10 cellular contexts compared by ENCODE assay signal in genomic region chr10:13769926-13770325, GRCh38.
A peak's percentile ranks its signal among the peaks of the same experiment; 100 is the strongest.
DNase-seq lines count a peak whose midpoint lies in the region; ATAC-seq lines count a peak whose summit lies in the region.
"Had no signal": no experiment of that assay in that cellular context is flagged by ENCODE, and none has a peak within 500 bp of the region (broad histone marks: within the 10 kb centered on the region; RNA-seq: fewer than 3 reads in every experiment).

No MANE protein-coding gene starts in this region.

- DNase-seq in AML-193 (lab: John Stamatoyannopoulos, UW) = peak; percentile 79 to 80
- DNase-seq in NCI-H146 (lab: John Stamatoyannopoulos, UW) = peak; percentile 27
- peak; percentile 28 for DNase-seq in dedifferentiated amniotic fluid mesenchymal stem cell (ENCODE audit: extremely low spot score)
- no peak for DNase-seq in ureter (ENCODE audit: low spot score)
- DNase-seq in ACHN = no peak
- DNase-seq in COR-L47 (lab: John Stamatoyannopoulos, UW) = no peak
- DNase-seq: effector memory CD8-positive, alpha-beta T cell; sigmoid colon had no signal

- in situ Hi-C loops in ACHN (cut with HindIII; ENCODE audit: low pct_ligation_motif_present, low pct_unique_long_range_greater_than_20kb, low sequenced_read_pairs) = no loop called here

- ATAC-seq in GM21529 (IDR thresholded peaks at IDR 0.05; ENCODE audit: unreplicated experiment) (peak; percentile 73), HG02840 (IDR thresholded peaks at IDR 0.05; ENCODE audit: low FRiP score, unreplicated experiment) (no peak)
- ATAC-seq: effector memory CD8-positive, alpha-beta T cell had no signal

Comparison
In these comparisons a context has a peak if more than half of its experiments do, and no peak if none do; other contexts are left out.
1. DNase-seq: peak in AML-193 (2 of 2), NCI-H146 (single experiment) and dedifferentiated amniotic fluid mesenchymal stem cell (single experiment); none in ureter (single experiment), ACHN (single experiment) and COR-L47 (single experiment).